In the genomic region with DNA sequence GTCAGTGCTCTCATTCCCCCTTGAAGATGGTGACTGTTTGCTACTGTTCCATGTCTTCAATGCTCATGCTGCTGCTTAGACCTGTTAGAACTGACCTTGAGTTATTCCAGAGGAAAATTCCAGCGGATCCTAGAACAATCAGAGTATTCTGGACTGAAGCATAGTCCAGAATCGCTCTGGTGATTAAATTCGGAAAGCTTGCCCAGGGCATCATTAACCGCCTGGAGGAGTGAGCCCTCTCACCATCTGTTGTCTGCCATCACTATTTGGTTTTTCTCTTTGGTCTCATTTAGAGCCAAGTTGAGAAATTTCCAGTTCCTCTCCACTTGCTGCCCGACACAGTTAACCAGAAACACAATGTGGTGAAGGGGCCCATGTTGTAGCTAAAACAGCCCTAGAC, we compare ENCODE assay signal across 18 cellular contexts.
DNase-seq lines count a peak whose midpoint lies in the region; ATAC-seq, FAIRE-seq and TF ChIP-seq lines count a peak whose summit lies in the region.
"Had no signal": no experiment of that assay in that cellular context is flagged by ENCODE, and none has a peak within 500 bp of the region (broad histone marks: within the 10 kb centered on the region; RNA-seq: fewer than 3 reads in every experiment).

No MANE protein-coding gene starts in this region.

- H3K4me1 ChIP-seq in K562 (replicated peaks in 1 of 2; ENCODE audit: control insufficient read depth in 2 of 2, insufficient read depth in 2 of 2, low read length in 2 of 2) (peaks cover 7 to 17% of the 10 kb centered on the region in 2 experiments; a peak in 4 of 5 replicates), HAP-1 (no peaks in the 10 kb centered on the region)

- H3K36me3 ChIP-seq in K562 (ENCODE audit: control insufficient read depth, insufficient read depth, low read length) = no peaks in the 10 kb centered on the region
- no peaks in the 10 kb centered on the region for H3K36me3 ChIP-seq in HAP-1 (replicated peaks)

- H3K27ac ChIP-seq in K562 (ENCODE audit: extremely low read depth, low read depth, low read length) = no peak overlapping the region
- H3K27ac ChIP-seq: 22Rv1 had no signal

- no peaks in the 10 kb centered on the region for H3K9me1 ChIP-seq in K562 (ENCODE audit: control insufficient read depth, insufficient read depth, low read length)

- intact Hi-C loops in K562 (cut with micrococcal nuclease) = loop anchor here (5.0 kb wide), 1 partner anchor 66 kb away; no protein-coding TSS in a partner anchor

- in situ Hi-C loops in K562 (cut with MboI) (no loop called here), HAP-1 (cut with MboI; ENCODE audit: low sequenced_read_pairs) (no loop called here)

- POLR2A ChIA-PET in K562 (lab: Yijun Ruan, JAX) = interaction anchor here (0.7 to 1.1 kb wide), 3 partner anchors 12 to 29 kb away, joined by 3 to 4 read pairs (median 4); no protein-coding TSS in a partner anchor

- no peak overlapping the region for H3K9ac ChIP-seq in K562 (ENCODE audit: insufficient read depth in 1 of 2, low read depth in 2 of 2, low read length in 2 of 2)

- TF ChIP-seq CTCF in K562 (IDR thresholded peaks at IDR 0.05 in 2 of 3, conservative IDR thresholded peaks at IDR 0.05 in 1 of 3; ENCODE audit: insufficient read depth in 2 of 3, low read depth in 1 of 3, low read length in 3 of 3) = no peak

- FAIRE-seq in K562 (lab: Jason Lieb, UNC) = no peak
- FAIRE-seq: G401.6 had no signal

- H4K20me1 ChIP-seq in K562 (replicated peaks; ENCODE audit: control insufficient read depth, insufficient read depth, low read length) = no peaks in the 10 kb centered on the region

- H3K79me2 ChIP-seq in K562 (ENCODE audit: control insufficient read depth, insufficient read depth, low read length) = no peaks in the 10 kb centered on the region

- TF ChIP-seq RAD21 in K562 (CRISPR knock-in tag; conservative IDR thresholded peaks at IDR 0.05 in 1 of 2, IDR thresholded peaks at IDR 0.05 in 1 of 2) = no peak

- no peak for TF ChIP-seq POLR2A in K562 (conservative IDR thresholded peaks at IDR 0.05)

- H3K4me3 ChIP-seq in K562 = no peak overlapping the region
- no peak overlapping the region for H3K4me3 ChIP-seq in HAP-1

- H3K4me2 ChIP-seq in K562 (ENCODE audit: insufficient read depth, low read length) = no peak overlapping the region

- BruUV-seq in K562 (replicated peaks; lab: Mats Ljungman, UMichigan) = no TSS peak

- peaks cover 7% of the 10 kb centered on the region; the same call in 1 of the 2 replicates for H3K9me3 ChIP-seq in K562 (replicated peaks; ENCODE audit: control insufficient read depth, insufficient read depth, low read depth, low read length)
- no peaks in the 10 kb centered on the region for H3K9me3 ChIP-seq in HAP-1

- DNase-seq in NCI-H2171 treated with DMSO at 0.1 percent for 48 hours (lab: John Stamatoyannopoulos, UW) (peak; percentile 19), NCI-H2171 (lab: John Stamatoyannopoulos, UW) (no peak), NCI-H446 (lab: John Stamatoyannopoulos, UW) (peak; percentile 63 to 84), K562 (ENCODE audit: extremely low read depth in 1 of 4, low spot score in 3 of 4) (no peak), pons (ENCODE audit: low spot score) (peak; percentile 46), HAP-1 (ENCODE audit: low spot score in 2 of 2) (no peak)
- DNase-seq: DND-41; MM.1S; NCI-H1105; NCI-H345; NCI-H748 treated with DMSO at 0.1 percent for 48 hours; NK-92 treated with Interleukin-12 subunit alpha and Interleukin-12 subunit beta, amount 100 ng/mL, for 24 hours; PC-3; SHP77 treated with DMSO at 0.1 percent for 48 hours had no signal

- peak overlapping the region; percentile 75 for H2AFZ ChIP-seq in K562 (ENCODE audit: low read depth, low read length)

- H3K27me3 ChIP-seq in K562 (ENCODE audit: control insufficient read depth in 2 of 2, insufficient read depth in 2 of 2, low read length in 2 of 2) = no peaks in the 10 kb centered on the region
- H3K27me3 ChIP-seq in HAP-1 (ENCODE audit: low read depth) = no peaks in the 10 kb centered on the region

- WGBS in K562 (ENCODE audit: insufficient coverage, low coverage, missing lambda C conversion rate) = 27% methylated on average over 5 of the region's 5 CpGs

- CTCF ChIA-PET in K562 (lab: Yijun Ruan, JAX; ENCODE audit: low intra/inter-chr PET ratio) = interaction anchor here (0.7 kb wide), 1 partner anchor 166 kb away, joined by 4 read pairs; no protein-coding TSS in a partner anchor

- ATAC-seq in K562 (no peak), GM19452 (IDR thresholded peaks at IDR 0.05; ENCODE audit: unreplicated experiment) (no peak), HG03432 (IDR thresholded peaks at IDR 0.05; ENCODE audit: unreplicated experiment) (no peak)

- TF ChIP-seq EP300 in K562 (IDR thresholded peaks at IDR 0.05; ENCODE audit: low read length) = no peak

TF ChIP-seq in K562, 482 proteins besides CTCF, POLR2A, EP300 and RAD21 (continues in another document):
- no peak for TF ChIP-seq ZNF699 (CRISPR knock-in tag; IDR thresholded peaks at IDR 0.05; ENCODE audit: insufficient replicate concordance)
- TF ChIP-seq TARDBP (IDR thresholded peaks at IDR 0.05) = no peak
- TF ChIP-seq TRIM24 (IDR thresholded peaks at IDR 0.05) = no peak
- TF ChIP-seq USF1 (CRISPR knock-in tag; IDR thresholded peaks at IDR 0.05) = no peak
- no peak for TF ChIP-seq TBL1XR1 (IDR thresholded peaks at IDR 0.05; ENCODE audit: low read length in 2 of 2)
- no peak for TF ChIP-seq JUNB (CRISPR knock-in tag; conservative IDR thresholded peaks at IDR 0.05)
- no peak for TF ChIP-seq HDAC3 (IDR thresholded peaks at IDR 0.05; ENCODE audit: borderline replicate concordance, partially characterized antibody)
- TF ChIP-seq CREBBP (IDR thresholded peaks at IDR 0.05; ENCODE audit: low read depth, low read length) = no peak
- no peak for TF ChIP-seq GTF3C2 (IDR thresholded peaks at IDR 0.05; ENCODE audit: borderline replicate concordance, extremely low read depth, insufficient read length)
- no peak for TF ChIP-seq NR4A1 (CRISPR knock-in tag; IDR thresholded peaks at IDR 0.05)
- no peak for TF ChIP-seq NR4A1 (tag; IDR thresholded peaks at IDR 0.05)
- TF ChIP-seq, protein P1, sequence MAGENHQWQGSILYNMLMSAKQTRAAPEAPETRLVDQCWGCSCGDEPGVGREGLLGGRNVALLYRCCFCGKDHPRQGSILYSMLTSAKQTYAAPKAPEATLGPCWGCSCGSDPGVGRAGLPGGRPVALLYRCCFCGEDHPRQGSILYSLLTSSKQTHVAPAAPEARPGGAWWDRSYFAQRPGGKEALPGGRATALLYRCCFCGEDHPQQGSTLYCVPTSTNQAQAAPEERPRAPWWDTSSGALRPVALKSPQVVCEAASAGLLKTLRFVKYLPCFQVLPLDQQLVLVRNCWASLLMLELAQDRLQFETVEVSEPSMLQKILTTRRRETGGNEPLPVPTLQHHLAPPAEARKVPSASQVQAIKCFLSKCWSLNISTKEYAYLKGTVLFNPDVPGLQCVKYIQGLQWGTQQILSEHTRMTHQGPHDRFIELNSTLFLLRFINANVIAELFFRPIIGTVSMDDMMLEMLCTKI (IDR thresholded peaks at IDR 0.05; ENCODE audit: partially characterized antibody) = no peak
- no peak for TF ChIP-seq ZNF77 (CRISPR knock-in tag; IDR thresholded peaks at IDR 0.05)
- TF ChIP-seq, protein P2, sequence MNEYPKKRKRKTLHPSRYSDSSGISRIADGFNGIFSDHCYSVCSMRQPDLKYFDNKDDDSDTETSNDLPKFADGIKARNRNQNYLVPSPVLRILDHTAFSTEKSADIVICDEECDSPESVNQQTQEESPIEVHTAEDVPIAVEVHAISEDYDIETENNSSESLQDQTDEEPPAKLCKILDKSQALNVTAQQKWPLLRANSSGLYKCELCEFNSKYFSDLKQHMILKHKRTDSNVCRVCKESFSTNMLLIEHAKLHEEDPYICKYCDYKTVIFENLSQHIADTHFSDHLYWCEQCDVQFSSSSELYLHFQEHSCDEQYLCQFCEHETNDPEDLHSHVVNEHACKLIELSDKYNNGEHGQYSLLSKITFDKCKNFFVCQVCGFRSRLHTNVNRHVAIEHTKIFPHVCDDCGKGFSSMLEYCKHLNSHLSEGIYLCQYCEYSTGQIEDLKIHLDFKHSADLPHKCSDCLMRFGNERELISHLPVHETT (CRISPR knock-in tag; conservative IDR thresholded peaks at IDR 0.05 in 1 of 2, IDR thresholded peaks at IDR 0.05 in 1 of 2) = no peak
- no peak for TF ChIP-seq MCM7 (IDR thresholded peaks at IDR 0.05)
- no peak for TF ChIP-seq TFAM (CRISPR knock-in tag; conservative IDR thresholded peaks at IDR 0.05)
- TF ChIP-seq ZZZ3 (IDR thresholded peaks at IDR 0.05) = no peak

Comparison
In these comparisons a context has a peak if more than half of its experiments do, and no peak if none do; other contexts are left out.
1. DNase-seq: peak in NCI-H2171 treated with DMSO at 0.1 percent for 48 hours (single experiment), NCI-H446 (2 of 2) and pons (single experiment); none in NCI-H2171 (single experiment), K562 (0 of 4) and HAP-1 (0 of 2).